ENCODE assay signal across 8 cellular contexts in genomic region chr6:73180718-73181619, GRCh38.
DNase-seq lines count a peak whose midpoint lies in the region; ATAC-seq and FAIRE-seq lines count a peak whose summit lies in the region.

No MANE protein-coding gene starts in this region.

- H3K36me3 Mint-ChIP-seq in activated naive CD4-positive, alpha-beta T cell treated with anti-CD3 and anti-CD28 coated beads, Interleukin-2, amount 10 ng/mL, durations not matched to agents 7 days and 5 days: no peaks in the 10 kb centered on the region
- no peaks in the 10 kb centered on the region for H3K36me3 Mint-ChIP-seq in stimulated activated naive CD8-positive, alpha-beta T cell treated with anti-CD3 and anti-CD28 coated beads, Interleukin-15, Interleukin-2, amounts not matched to agents 100 ng/mL and 50 ng/mL, for 24 hours (ENCODE audit: low read depth)

- no peak overlapping the region for H3K27ac Mint-ChIP-seq in activated naive CD4-positive, alpha-beta T cell treated with anti-CD3 and anti-CD28 coated beads, Interleukin-2, amount 10 ng/mL, durations not matched to agents 7 days and 5 days
- no peak overlapping the region for H3K27ac Mint-ChIP-seq in stimulated activated naive CD8-positive, alpha-beta T cell treated with anti-CD3 and anti-CD28 coated beads, Interleukin-15, Interleukin-2, amounts not matched to agents 100 ng/mL and 50 ng/mL, for 24 hours

- peak; percentile 25 for DNase-seq in activated naive CD4-positive, alpha-beta T cell treated with anti-CD3 and anti-CD28 coated beads, Interleukin-2, amount 10 ng/mL, durations not matched to agents 7 days and 5 days
- no peak for DNase-seq in activated naive CD4-positive, alpha-beta T cell treated with anti-CD3 and anti-CD28 coated beads, Interleukin-2, amount 50 U/mL, for 16 hours
- DNase-seq in HTR-8/SVneo (ENCODE audit: insufficient read length, low spot score) (peak; percentile 57), NOMO-1 treated with DMSO at 0.1 percent for 48 hours (lab: John Stamatoyannopoulos, UW; ENCODE audit: unreplicated experiment) (peak; percentile 85), brain pericyte (ENCODE audit: low read depth, low spot score) (peak; percentile 32)

- ATAC-seq in GM21717 (IDR thresholded peaks at IDR 0.05; ENCODE audit: unreplicated experiment): peak; percentile 83

- no peaks in the 10 kb centered on the region for H3K9me3 Mint-ChIP-seq in activated naive CD4-positive, alpha-beta T cell treated with anti-CD3 and anti-CD28 coated beads, Interleukin-2, amount 10 ng/mL, durations not matched to agents 7 days and 5 days
- H3K9me3 Mint-ChIP-seq in stimulated activated naive CD8-positive, alpha-beta T cell treated with anti-CD3 and anti-CD28 coated beads, Interleukin-15, Interleukin-2, amounts not matched to agents 100 ng/mL and 50 ng/mL, for 24 hours: no peaks in the 10 kb centered on the region

- CTCF ChIA-PET in activated naive CD4-positive, alpha-beta T cell treated with anti-CD3 and anti-CD28 coated beads, Interleukin-2, amount 10 ng/mL, durations not matched to agents 7 days and 5 days (lab: Charles Lee): interaction anchor here (0.7 to 2.0 kb wide), 5 partner anchors 561 to 769 kb away, joined by 3 to 11 read pairs (median 7); no protein-coding TSS in a partner anchor

- H3K27me3 Mint-ChIP-seq in activated naive CD4-positive, alpha-beta T cell treated with anti-CD3 and anti-CD28 coated beads, Interleukin-2, amount 10 ng/mL, durations not matched to agents 7 days and 5 days: no peaks in the 10 kb centered on the region
- no peaks in the 10 kb centered on the region for H3K27me3 Mint-ChIP-seq in stimulated activated naive CD8-positive, alpha-beta T cell treated with anti-CD3 and anti-CD28 coated beads, Interleukin-15, Interleukin-2, amounts not matched to agents 100 ng/mL and 50 ng/mL, for 24 hours

- no peak overlapping the region for H3K4me3 Mint-ChIP-seq in activated naive CD4-positive, alpha-beta T cell treated with anti-CD3 and anti-CD28 coated beads, Interleukin-2, amount 10 ng/mL, durations not matched to agents 7 days and 5 days
- H3K4me3 Mint-ChIP-seq in stimulated activated naive CD8-positive, alpha-beta T cell treated with anti-CD3 and anti-CD28 coated beads, Interleukin-15, Interleukin-2, amounts not matched to agents 100 ng/mL and 50 ng/mL, for 24 hours: peak overlapping the region; percentile 32

- peaks cover 4% of the 10 kb centered on the region for H3K4me1 Mint-ChIP-seq in activated naive CD4-positive, alpha-beta T cell treated with anti-CD3 and anti-CD28 coated beads, Interleukin-2, amount 10 ng/mL, durations not matched to agents 7 days and 5 days
- no peaks in the 10 kb centered on the region for H3K4me1 Mint-ChIP-seq in stimulated activated naive CD8-positive, alpha-beta T cell treated with anti-CD3 and anti-CD28 coated beads, Interleukin-15, Interleukin-2, amounts not matched to agents 100 ng/mL and 50 ng/mL, for 24 hours (ENCODE audit: low read depth)

- FAIRE-seq in HTR-8/SVneo (lab: Jason Lieb, UNC) (peak; percentile 60), islet of Langerhans (lab: Jason Lieb, UNC) (peak; percentile 89)
